8 cellular contexts compared by ENCODE assay signal in the genomic region with DNA sequence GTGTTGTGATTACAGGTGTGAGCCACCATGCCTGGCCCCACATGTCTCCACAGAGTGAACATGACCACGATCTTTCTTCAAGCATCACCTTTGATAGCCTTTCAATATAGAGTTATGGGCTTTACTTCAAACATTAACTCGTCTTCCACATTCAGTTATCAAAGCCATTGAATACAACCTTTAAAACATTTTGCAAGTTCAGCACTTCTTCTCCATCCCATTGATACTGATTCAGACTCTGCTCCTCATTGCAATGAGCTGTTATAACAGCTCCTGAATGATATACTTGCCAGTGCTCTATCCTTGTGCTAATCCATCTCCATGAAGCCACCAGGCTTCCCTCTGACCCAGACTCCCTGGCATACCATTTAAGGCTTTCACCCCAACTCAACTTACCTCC.
"Had no signal": no experiment of that assay in that cellular context is flagged by ENCODE, and none has a peak within 500 bp of the region (broad histone marks: within the 10 kb centered on the region; RNA-seq: fewer than 3 reads in every experiment).

No MANE protein-coding gene starts in this region.

- DNase-seq: H9, Kasumi-1, KG1 had no signal

- H3K27ac Mint-ChIP-seq: GM23338, H9, IgD-negative memory B cell had no signal

- ATAC-seq: GM23338 had no signal

- H3K4me2 ChIP-seq: GM23338 had no signal

- H2AFZ ChIP-seq: GM23338 had no signal

- H3K4me3 ChIP-seq: GM23338 had no signal

- H3K4me1 Mint-ChIP-seq: GM23338 had no signal

- H3K27ac ChIP-seq: HL-60 had no signal

- H3K4me3 Mint-ChIP-seq: GM23338, H9, IgD-negative memory B cell had no signal

- H3K27me3 Mint-ChIP-seq: IgD-negative memory B cell had no signal

- FAIRE-seq: H1, H54 had no signal
